Comparison of ENCODE assay signal across 6 cellular contexts in genomic region chr14:87815121-87815520, GRCh38.
"Had no signal": no experiment of that assay in that cellular context is flagged by ENCODE, and none has a peak within 500 bp of the region (broad histone marks: within the 10 kb centered on the region; RNA-seq: fewer than 3 reads in every experiment).

No MANE protein-coding gene starts in this region.

- H3K27ac ChIP-seq: HL-60 had no signal

- H3K9me3 Mint-ChIP-seq: GM23338 had no signal

- ATAC-seq: GM23338, HepG2 had no signal

- H3K4me3 Mint-ChIP-seq: GM23338, H9, IgD-negative memory B cell had no signal

- H3K36me3 Mint-ChIP-seq: IgD-negative memory B cell had no signal

- H3K4me2 ChIP-seq: GM23338 had no signal

- H3K27me3 Mint-ChIP-seq: IgD-negative memory B cell had no signal

- DNase-seq: H9, HCEC 1CT had no signal

- H3K4me3 ChIP-seq: GM23338 had no signal

- H2AFZ ChIP-seq: GM23338 had no signal

- H3K4me1 Mint-ChIP-seq: IgD-negative memory B cell had no signal

- H3K27ac Mint-ChIP-seq: GM23338, H9, IgD-negative memory B cell had no signal
